ENCODE assay signal across 16 cellular contexts in the genomic region with DNA sequence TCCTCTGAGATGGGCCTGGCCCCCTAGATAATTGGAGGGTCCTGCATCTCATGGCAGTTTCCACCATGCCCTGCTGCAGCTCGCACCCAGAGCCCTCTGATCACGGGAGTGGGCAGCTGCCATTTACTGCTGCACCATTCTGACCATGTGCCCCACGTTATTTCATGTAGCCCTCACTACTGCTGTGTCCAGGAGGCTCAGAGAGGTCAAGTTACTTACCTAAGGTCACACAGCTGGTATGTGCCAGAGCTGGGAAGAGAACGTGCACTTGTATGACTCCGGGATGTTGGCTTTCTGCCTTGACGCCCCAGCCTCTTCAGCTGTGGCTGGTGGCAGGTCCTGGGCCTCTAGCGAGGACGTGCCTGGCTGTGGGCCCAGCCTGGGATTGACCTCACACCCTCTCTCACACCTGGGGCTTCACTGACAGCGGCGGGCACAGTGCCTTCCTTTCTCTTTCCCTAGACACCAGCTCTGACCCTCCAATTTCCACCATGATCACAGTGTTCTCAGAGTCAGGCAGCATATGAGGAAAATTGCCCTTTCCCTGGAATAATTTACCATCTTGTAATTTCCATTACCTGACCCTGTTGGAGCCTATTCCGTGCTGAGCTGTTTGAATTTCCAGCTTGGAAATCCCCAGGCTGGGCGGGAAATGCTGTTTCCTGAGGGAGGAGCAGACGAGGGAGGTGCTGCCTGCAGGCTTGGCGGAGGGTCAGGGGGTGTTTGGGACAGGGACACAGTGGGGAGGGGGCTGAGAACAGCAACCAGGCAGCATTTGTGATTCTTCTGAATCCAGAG. TPM values are rescaled to one million over a fixed set of nuclear protein-coding genes. Genes with fewer than 3 reads are reported as not detected.
DNase-seq lines count a peak whose midpoint lies in the region; ATAC-seq and TF ChIP-seq lines count a peak whose summit lies in the region.
"Had no signal": no experiment of that assay in that cellular context is flagged by ENCODE, and none has a peak within 500 bp of the region (broad histone marks: within the 10 kb centered on the region; RNA-seq: fewer than 3 reads in every experiment).

No MANE protein-coding gene starts in this region.

- H3K4me3 Mint-ChIP-seq in mesothelial cell of epicardium: no peak overlapping the region
- no peak overlapping the region for H3K4me3 Mint-ChIP-seq in stimulated activated naive CD8-positive, alpha-beta T cell treated with anti-CD3 and anti-CD28 coated beads, Interleukin-15, amount 100 ng/mL, for 72 hours

- no peak for TF ChIP-seq CTCF in esophagus squamous epithelium (IDR thresholded peaks at IDR 0.05)
- TF ChIP-seq CTCF in mesothelial cell of epicardium (IDR thresholded peaks at IDR 0.05; ENCODE audit: unreplicated experiment): no peak
- TF ChIP-seq CTCF in upper lobe of right lung (IDR thresholded peaks at IDR 0.05): no peak

- H3K9me3 Mint-ChIP-seq in mesothelial cell of epicardium: no peaks in the 10 kb centered on the region
- no peaks in the 10 kb centered on the region for H3K9me3 Mint-ChIP-seq in stimulated activated naive CD8-positive, alpha-beta T cell treated with anti-CD3 and anti-CD28 coated beads, Interleukin-15, amount 100 ng/mL, for 72 hours

- H3K36me3 ChIP-seq in esophagus squamous epithelium (no peaks in the 10 kb centered on the region), upper lobe of right lung (no peaks in the 10 kb centered on the region), HAP-1 (replicated peaks) (no peaks in the 10 kb centered on the region)

- peak; percentile 53 for ATAC-seq in upper lobe of right lung
- no peak for ATAC-seq in HG03432 (IDR thresholded peaks at IDR 0.05; ENCODE audit: unreplicated experiment)
- no peak for ATAC-seq in stimulated activated naive CD8-positive, alpha-beta T cell treated with anti-CD3 and anti-CD28 coated beads, Interleukin-15, amount 100 ng/mL, for 72 hours
- ATAC-seq: stimulated activated naive CD8-positive, alpha-beta T cell treated with anti-CD3 and anti-CD28 coated beads, Interleukin-15, Interleukin-2, amounts not matched to agents 100 U/mL and 50 U/mL, for 24 hours had no signal

- H3K4me3 ChIP-seq in esophagus squamous epithelium: no peak overlapping the region
- no peak overlapping the region for H3K4me3 ChIP-seq in upper lobe of right lung
- H3K4me3 ChIP-seq in HAP-1: no peak overlapping the region

- peak overlapping the region; percentile 98 for H3K27ac Mint-ChIP-seq in mesothelial cell of epicardium
- H3K27ac Mint-ChIP-seq in stimulated activated naive CD8-positive, alpha-beta T cell treated with anti-CD3 and anti-CD28 coated beads, Interleukin-15, amount 100 ng/mL, for 72 hours: no peak overlapping the region
- H3K27ac Mint-ChIP-seq: nephron progenitor cell had no signal

- H3K36me3 Mint-ChIP-seq in mesothelial cell of epicardium: no peaks in the 10 kb centered on the region

- H3K4me1 ChIP-seq in esophagus squamous epithelium (peaks cover 0 to 28% (median 14%) of the 10 kb centered on the region in 3 donors), upper lobe of right lung (peaks cover 13% of the 10 kb centered on the region), HAP-1 (no peaks in the 10 kb centered on the region)

- DNase-seq in DMS53 (lab: John Stamatoyannopoulos, UW) (peak; percentile 33), DMS53 treated with DMSO at 0.1 percent for 48 hours (lab: John Stamatoyannopoulos, UW; ENCODE audit: unreplicated experiment) (no peak), esophagus squamous epithelium (lab: John Stamatoyannopoulos, UW) (no peak), mesothelial cell of epicardium (ENCODE audit: low spot score in 2 of 2, unreplicated experiment in 2 of 2) (no peak), upper lobe of right lung (no peak), HAP-1 (ENCODE audit: low spot score in 2 of 2) (no peak)
- DNase-seq in stimulated activated naive CD8-positive, alpha-beta T cell treated with anti-CD3 and anti-CD28 coated beads, Interleukin-15, amount 100 ng/mL, for 72 hours: no peak
- DNase-seq: effector CD8-positive, alpha-beta T cell; HCEC 1CT; NCI-H2171 treated with DMSO at 0.1 percent for 48 hours; nephron progenitor cell; stimulated activated CD4-positive, alpha-beta T cell treated with anti-CD3 and anti-CD28 coated beads, Interleukin-2, amount 100 ng/mL, for 24 hours; stimulated activated naive CD8-positive, alpha-beta T cell treated with anti-CD3 and anti-CD28 coated beads, Interleukin-15, Interleukin-2, amounts not matched to agents 100 U/mL and 50 U/mL, for 24 hours had no signal

- H3K27ac ChIP-seq in esophagus squamous epithelium (peak overlapping the region in 3 of 4 donors; percentile 44 to 74 (median 45)), upper lobe of right lung (no peak overlapping the region)
- H3K27ac ChIP-seq: 22Rv1, KMS-11 had no signal

- peaks cover 59% of the 10 kb centered on the region for H3K4me1 Mint-ChIP-seq in mesothelial cell of epicardium
- no peaks in the 10 kb centered on the region for H3K4me1 Mint-ChIP-seq in stimulated activated naive CD8-positive, alpha-beta T cell treated with anti-CD3 and anti-CD28 coated beads, Interleukin-15, amount 100 ng/mL, for 72 hours

- no peak for TF ChIP-seq POLR2A in esophagus squamous epithelium (IDR thresholded peaks at IDR 0.05)

- H3K27me3 ChIP-seq in esophagus squamous epithelium (peaks cover 0 to 47% (median 0%) of the 10 kb centered on the region in 4 donors), upper lobe of right lung (no peaks in the 10 kb centered on the region), HAP-1 (ENCODE audit: low read depth) (peaks cover 27% of the 10 kb centered on the region)

- no peaks in the 10 kb centered on the region for H3K27me3 Mint-ChIP-seq in mesothelial cell of epicardium (ENCODE audit: low read depth)
- H3K27me3 Mint-ChIP-seq in stimulated activated naive CD8-positive, alpha-beta T cell treated with anti-CD3 and anti-CD28 coated beads, Interleukin-15, amount 100 ng/mL, for 72 hours: peaks cover 26% of the 10 kb centered on the region

- WGBS in esophagus squamous epithelium, 2 donors: 26 to 27% methylated on average over 9 to 13 of the region's 14 CpGs

- intact Hi-C loops in esophagus squamous epithelium (cut with DNase I) (no loop called here), upper lobe of right lung (cut with DNase I) (no loop called here)

- H3K9me3 ChIP-seq in esophagus squamous epithelium: no peaks in the 10 kb centered on the region
- H3K9me3 ChIP-seq in upper lobe of right lung: no peaks in the 10 kb centered on the region
- H3K9me3 ChIP-seq in HAP-1: no peaks in the 10 kb centered on the region

- in situ Hi-C loops in HAP-1 (cut with MboI; ENCODE audit: low sequenced_read_pairs): no loop called here

RNA-seq across cellular contexts. Expression of a gene that starts 18.6 kb away (rescaled TPM):
- total RNA-seq in esophagus squamous epithelium (10 to 100 TPM in 3 of 4 donors, 1 to 10 TPM in 1; 8.4 to 44.9 (median 26.2) TPM), mesothelial cell of epicardium (55.3 to 60.2 TPM (median 59.6 TPM) in 3 replicates), upper lobe of right lung (13.7 TPM)
